ENCODE assay signal across 15 cellular contexts in genomic region chr5:5066276-5067186, GRCh38.
DNase-seq lines count a peak whose midpoint lies in the region; ATAC-seq and TF ChIP-seq lines count a peak whose summit lies in the region.
"Had no signal": no experiment of that assay in that cellular context is flagged by ENCODE, and none has a peak within 500 bp of the region (broad histone marks: within the 10 kb centered on the region; RNA-seq: fewer than 3 reads in every experiment).

No MANE protein-coding gene starts in this region.

- H3K4me3 ChIP-seq in HEK293 (ENCODE audit: low read depth, low read length), result no peak overlapping the region
- no peak overlapping the region for H3K4me3 ChIP-seq in astrocyte of the cerebellum (ENCODE audit: low read depth, low read length)
- no peak overlapping the region for H3K4me3 ChIP-seq in prostate gland
- H3K4me3 ChIP-seq: stomach had no signal

- H3K27me3 Mint-ChIP-seq in nephron (ENCODE audit: low read depth), result peaks cover under 1% of the 10 kb centered on the region
- H3K27me3 Mint-ChIP-seq: activated B cell treated with CpG ODN at 0.5 μM for 24 hours; central memory CD8-positive, alpha-beta T cell had no signal

- peaks cover 11% of the 10 kb centered on the region for H3K4me1 ChIP-seq in HEK293 (ENCODE audit: control insufficient read depth, insufficient read depth, low read length)
- no peaks in the 10 kb centered on the region for H3K4me1 ChIP-seq in prostate gland (replicated peaks)
- H3K4me1 ChIP-seq: stomach had no signal

- intact Hi-C loops in prostate gland (cut with DNase I), result no loop called here

- ATAC-seq in GM18498 (IDR thresholded peaks at IDR 0.05; ENCODE audit: unreplicated experiment) (peak; percentile 61), GM21529 (IDR thresholded peaks at IDR 0.05; ENCODE audit: unreplicated experiment) (no peak)

- no peak for TF ChIP-seq CTCF in HEK293 (tag by site-specific recombination; IDR thresholded peaks at IDR 0.05)
- no peak for TF ChIP-seq CTCF in astrocyte of the cerebellum (IDR thresholded peaks at IDR 0.05; ENCODE audit: low read depth, low read length, missing control alignments)
- no peak for TF ChIP-seq CTCF in nephron (IDR thresholded peaks at IDR 0.05; ENCODE audit: unreplicated experiment in 3 of 3)
- no peak for TF ChIP-seq CTCF in prostate gland (IDR thresholded peaks at IDR 0.05)

- H3K27ac Mint-ChIP-seq in nephron, result peak overlapping the region; percentile 4 to 72 (median 64)
- H3K27ac Mint-ChIP-seq: activated B cell treated with CpG ODN at 0.5 μM for 24 hours had no signal

- peaks cover 48% of the 10 kb centered on the region for H3K4me1 Mint-ChIP-seq in nephron
- H3K4me1 Mint-ChIP-seq: activated B cell treated with CpG ODN at 0.5 μM for 24 hours; central memory CD8-positive, alpha-beta T cell had no signal

- H3K36me3 ChIP-seq in HEK293 (ENCODE audit: control insufficient read depth in 2 of 2, insufficient read depth in 1 of 2, low read length in 2 of 2) (no peaks in the 10 kb centered on the region), prostate gland (no peaks in the 10 kb centered on the region)
- H3K36me3 ChIP-seq: stomach had no signal

- no peaks in the 10 kb centered on the region for H3K27me3 ChIP-seq in prostate gland (replicated peaks; ENCODE audit: insufficient read depth)
- H3K27me3 ChIP-seq: stomach had no signal

- H3K36me3 Mint-ChIP-seq in nephron (ENCODE audit: low read depth), result no peaks in the 10 kb centered on the region

- H3K27ac ChIP-seq in HEK293 (ENCODE audit: extremely low read depth, low read depth, low read length), result peak overlapping the region; percentile 70
- H3K27ac ChIP-seq in prostate gland, result no peak overlapping the region
- H3K27ac ChIP-seq: stomach had no signal

- WGBS in prostate gland, result 38% methylated on average over 6 of the region's 6 CpGs

- CTCF ChIA-PET in HEK293 (lab: Yijun Ruan, JAX), result interaction anchor here (0.9 to 1.5 kb wide), 2 partner anchors 37 to 353 kb away, joined by 4 to 5 read pairs; no protein-coding TSS in a partner anchor

- H3K4me3 Mint-ChIP-seq in nephron, result no peak overlapping the region
- H3K4me3 Mint-ChIP-seq: activated B cell treated with CpG ODN at 0.5 μM for 24 hours; central memory CD8-positive, alpha-beta T cell had no signal

- H3K9me3 Mint-ChIP-seq in nephron, result no peaks in the 10 kb centered on the region
- H3K9me3 Mint-ChIP-seq: activated B cell treated with CpG ODN at 0.5 μM for 24 hours had no signal

- DNase-seq in astrocyte of the cerebellum (ENCODE audit: low read depth), result peak; percentile 22
- no peak for DNase-seq in mucosa of gallbladder (ENCODE audit: low spot score)
- DNase-seq in prostate gland (ENCODE audit: low spot score), result no peak
- no peak for DNase-seq in SHP77 (lab: John Stamatoyannopoulos, UW)
- DNase-seq: activated B cell treated with CpG ODN at 0.5 μM for 24 hours; activated CD8-positive, alpha-beta memory T cell treated with anti-CD3 and anti-CD28 coated beads, Interleukin-2, amount 50 U/mL, for 4 hours; activated naive CD4-positive, alpha-beta T cell treated with anti-CD3 and anti-CD28 coated beads, Interleukin-2, amount 50 U/mL, for 16 hours; hippocampal formation; stomach; SW 1271 had no signal

- POLR2A ChIA-PET in HEK293 (lab: Yijun Ruan, JAX), result interaction anchor here (0.6 to 1.1 kb wide), 2 partner anchors 14 to 198 kb away, joined by 3 to 5 read pairs; no protein-coding TSS in a partner anchor

- no peak for TF ChIP-seq POLR2A in prostate gland (IDR thresholded peaks at IDR 0.05)

- H3K9me3 ChIP-seq in HEK293 (ENCODE audit: control insufficient read depth, insufficient read depth, low read depth, low read length) (no peaks in the 10 kb centered on the region), prostate gland (no peaks in the 10 kb centered on the region)
- H3K9me3 ChIP-seq: stomach had no signal

- in situ Hi-C loops in astrocyte of the cerebellum (cut with HindIII; ENCODE audit: low sequenced_read_pairs), result no loop called here

TF ChIP-seq in HEK293, 187 proteins besides CTCF, POLR2A, EP300 and RAD21 (continues in another document):
- TF ChIP-seq ATF2 (tag by site-specific recombination; IDR thresholded peaks at IDR 0.05; ENCODE audit: low read depth) (peak; percentile 68), ZNF776 (tag by site-specific recombination; IDR thresholded peaks at IDR 0.05; ENCODE audit: borderline replicate concordance) (no peak), GFI1B (tag by site-specific recombination; IDR thresholded peaks at IDR 0.05) (no peak), ZNF548 (tag by site-specific recombination; IDR thresholded peaks at IDR 0.05) (no peak), KLF8 (tag by site-specific recombination; IDR thresholded peaks at IDR 0.05) (peak; percentile 40; the same call in 1 of the 2 replicates), ZNF660 (tag by site-specific recombination; IDR thresholded peaks at IDR 0.05) (no peak), MYNN (tag by site-specific recombination; IDR thresholded peaks at IDR 0.05; ENCODE audit: borderline replicate concordance) (no peak), ZBTB8A (tag by site-specific recombination; IDR thresholded peaks at IDR 0.05) (no peak), ZNF132 (tag by site-specific recombination; IDR thresholded peaks at IDR 0.05; ENCODE audit: borderline replicate concordance) (no peak), ZNF133 (tag by site-specific recombination; IDR thresholded peaks at IDR 0.05) (no peak), ZNF600 (tag by site-specific recombination; IDR thresholded peaks at IDR 0.05) (no peak), GLI2 (tag by site-specific recombination; IDR thresholded peaks at IDR 0.05; ENCODE audit: borderline replicate concordance, low read depth) (no peak), ZNF2 (tag by site-specific recombination; IDR thresholded peaks at IDR 0.05) (no peak), ZNF629 (tag by site-specific recombination; IDR thresholded peaks at IDR 0.05) (no peak), ZNF610 (tag by site-specific recombination; IDR thresholded peaks at IDR 0.05; ENCODE audit: borderline replicate concordance) (no peak)
- TF ChIP-seq, protein P1, sequence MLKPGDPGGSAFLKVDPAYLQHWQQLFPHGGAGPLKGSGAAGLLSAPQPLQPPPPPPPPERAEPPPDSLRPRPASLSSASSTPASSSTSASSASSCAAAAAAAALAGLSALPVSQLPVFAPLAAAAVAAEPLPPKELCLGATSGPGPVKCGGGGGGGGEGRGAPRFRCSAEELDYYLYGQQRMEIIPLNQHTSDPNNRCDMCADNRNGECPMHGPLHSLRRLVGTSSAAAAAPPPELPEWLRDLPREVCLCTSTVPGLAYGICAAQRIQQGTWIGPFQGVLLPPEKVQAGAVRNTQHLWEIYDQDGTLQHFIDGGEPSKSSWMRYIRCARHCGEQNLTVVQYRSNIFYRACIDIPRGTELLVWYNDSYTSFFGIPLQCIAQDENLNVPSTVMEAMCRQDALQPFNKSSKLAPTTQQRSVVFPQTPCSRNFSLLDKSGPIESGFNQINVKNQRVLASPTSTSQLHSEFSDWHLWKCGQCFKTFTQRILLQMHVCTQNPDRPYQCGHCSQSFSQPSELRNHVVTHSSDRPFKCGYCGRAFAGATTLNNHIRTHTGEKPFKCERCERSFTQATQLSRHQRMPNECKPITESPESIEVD (tag by site-specific recombination; IDR thresholded peaks at IDR 0.05), result peak; percentile 30
- TF ChIP-seq, protein P2, sequence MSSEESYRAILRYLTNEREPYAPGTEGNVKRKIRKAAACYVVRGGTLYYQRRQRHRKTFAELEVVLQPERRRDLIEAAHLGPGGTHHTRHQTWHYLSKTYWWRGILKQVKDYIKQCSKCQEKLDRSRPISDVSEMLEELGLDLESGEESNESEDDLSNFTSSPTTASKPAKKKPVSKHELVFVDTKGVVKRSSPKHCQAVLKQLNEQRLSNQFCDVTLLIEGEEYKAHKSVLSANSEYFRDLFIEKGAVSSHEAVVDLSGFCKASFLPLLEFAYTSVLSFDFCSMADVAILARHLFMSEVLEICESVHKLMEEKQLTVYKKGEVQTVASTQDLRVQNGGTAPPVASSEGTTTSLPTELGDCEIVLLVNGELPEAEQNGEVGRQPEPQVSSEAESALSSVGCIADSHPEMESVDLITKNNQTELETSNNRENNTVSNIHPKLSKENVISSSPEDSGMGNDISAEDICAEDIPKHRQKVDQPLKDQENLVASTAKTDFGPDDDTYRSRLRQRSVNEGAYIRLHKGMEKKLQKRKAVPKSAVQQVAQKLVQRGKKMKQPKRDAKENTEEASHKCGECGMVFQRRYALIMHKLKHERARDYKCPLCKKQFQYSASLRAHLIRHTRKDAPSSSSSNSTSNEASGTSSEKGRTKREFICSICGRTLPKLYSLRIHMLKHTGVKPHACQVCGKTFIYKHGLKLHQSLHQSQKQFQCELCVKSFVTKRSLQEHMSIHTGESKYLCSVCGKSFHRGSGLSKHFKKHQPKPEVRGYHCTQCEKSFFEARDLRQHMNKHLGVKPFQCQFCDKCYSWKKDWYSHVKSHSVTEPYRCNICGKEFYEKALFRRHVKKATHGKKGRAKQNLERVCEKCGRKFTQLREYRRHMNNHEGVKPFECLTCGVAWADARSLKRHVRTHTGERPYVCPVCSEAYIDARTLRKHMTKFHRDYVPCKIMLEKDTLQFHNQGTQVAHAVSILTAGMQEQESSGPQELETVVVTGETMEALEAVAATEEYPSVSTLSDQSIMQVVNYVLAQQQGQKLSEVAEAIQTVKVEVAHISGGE (tag by site-specific recombination; conservative IDR thresholded peaks at IDR 0.05; ENCODE audit: low read depth), result no peak
